In genomic region chr11:71794386-71795040, GRCh38 we compare ENCODE assay signal across 19 cellular contexts. TPM values are rescaled to one million over a fixed set of nuclear protein-coding genes. Genes with fewer than 3 reads are reported as not detected.
A peak's percentile ranks its signal among the peaks of the same experiment; 100 is the strongest.
DNase-seq lines count a peak whose midpoint lies in the region; ATAC-seq and TF ChIP-seq lines count a peak whose summit lies in the region.
"Not testable (repeated sequence)": the region's sequence is repeated elsewhere in the genome, so short reads cannot be mapped to it uniquely, and the experiment has no call there.
"Had no signal": no experiment of that assay in that cellular context is flagged by ENCODE, and none has a peak within 500 bp of the region (broad histone marks: within the 10 kb centered on the region; RNA-seq: fewer than 3 reads in every experiment).

No MANE protein-coding gene starts in this region.

- H3K27me3 Mint-ChIP-seq in chondrocyte (ENCODE audit: low read depth), result not testable (repeated sequence)

- H2AFZ ChIP-seq in ACC112 (ENCODE audit: low read length, unreplicated experiment); PC-9; osteoblast (ENCODE audit: low read length): not testable (repeated sequence)

- intact Hi-C loops in PC-9 (cut with micrococcal nuclease; ENCODE audit: unreplicated experiment), result loop anchor here (5.0 kb wide), 1 partner anchor 653 kb away; no protein-coding TSS in a partner anchor

- not testable (repeated sequence) for H3K36me3 ChIP-seq in ACC112 (ENCODE audit: insufficient read depth, low read length); PC-9 (ENCODE audit: low read depth); osteoblast (ENCODE audit: insufficient read depth, low read length)

- peak overlapping the region; percentile 55 for H3K27ac Mint-ChIP-seq in chondrocyte (ENCODE audit: unreplicated experiment)

- H3K79me2 ChIP-seq in ACC112 (ENCODE audit: control insufficient read depth, insufficient read depth, low read length, unreplicated experiment); PC-9 (ENCODE audit: low read depth); osteoblast (ENCODE audit: insufficient read depth, low read length): not testable (repeated sequence)

- peaks cover 17% of the 10 kb centered on the region for H3F3A ChIP-seq in PC-9 (ENCODE audit: insufficient read depth, low read depth)

- H3K36me3 Mint-ChIP-seq in chondrocyte (ENCODE audit: low read depth), result not testable (repeated sequence)

- DNase-seq in Daoy (ENCODE audit: low read depth), result peak; percentile 78
- DNase-seq in HS-27A (ENCODE audit: low read depth), result peak; percentile 74
- peak; percentile 88 to 90 for DNase-seq in PC-9
- peak; percentile 44 for DNase-seq in activated CD8-positive, alpha-beta memory T cell treated with anti-CD3 and anti-CD28 coated beads, Interleukin-2, amount 50 U/mL, for 48 hours
- not testable (repeated sequence) for DNase-seq in chondrocyte (ENCODE audit: low spot score)
- peak; percentile 49 to 67 for DNase-seq in foreskin keratinocyte
- peak; percentile 72 for DNase-seq in osteoblast (ENCODE audit: insufficient read length, low spot score, missing footprints)

- POLR2A ChIA-PET in PC-9 (lab: Charles Lee; ENCODE audit: unreplicated experiment), result not testable (repeated sequence)

- H3K4me2 ChIP-seq in PC-9; osteoblast (ENCODE audit: insufficient read depth, low read length): not testable (repeated sequence)

- H3K27me3 ChIP-seq in ACC112 (ENCODE audit: insufficient read depth, low read length); PC-9 (ENCODE audit: insufficient read depth, low read depth); foreskin keratinocyte; osteoblast (ENCODE audit: insufficient read depth, low read length): not testable (repeated sequence)

- not testable (repeated sequence) for H3K9me3 ChIP-seq in PC-9 (ENCODE audit: insufficient read depth, low read depth); osteoblast (ENCODE audit: low read depth, low read length)

- H3K9me3 Mint-ChIP-seq in chondrocyte (ENCODE audit: low read depth), result not testable (repeated sequence)

- not testable (repeated sequence) for ATAC-seq in foreskin keratinocyte

- H4K20me1 ChIP-seq in PC-9 (ENCODE audit: insufficient read depth); osteoblast (ENCODE audit: insufficient read depth, low read length): not testable (repeated sequence)

- H3K9me2 ChIP-seq in PC-9 (ENCODE audit: insufficient read depth), result not testable (repeated sequence)

- BruUV-seq in PC-9 (replicated peaks; lab: Mats Ljungman, UMichigan), result not testable (repeated sequence)

- not testable (repeated sequence) for H3K4me3 Mint-ChIP-seq in chondrocyte (ENCODE audit: unreplicated experiment)

- H3K4me1 ChIP-seq in ACC112 (ENCODE audit: control insufficient read depth, insufficient read depth, low read length, unreplicated experiment), result peaks cover 16% of the 10 kb centered on the region
- peaks cover 30% of the 10 kb centered on the region for H3K4me1 ChIP-seq in PC-9 (replicated peaks; ENCODE audit: insufficient read depth)
- H3K4me1 ChIP-seq in foreskin keratinocyte, result not testable (repeated sequence)
- peaks cover 11% of the 10 kb centered on the region for H3K4me1 ChIP-seq in osteoblast (ENCODE audit: insufficient read depth, low read length)

- not testable (repeated sequence) for TF ChIP-seq CTCF in PC-9 (conservative IDR thresholded peaks at IDR 0.05); chondrocyte (IDR thresholded peaks at IDR 0.05); foreskin keratinocyte (conservative IDR thresholded peaks at IDR 0.05); osteoblast (IDR thresholded peaks at IDR 0.05; ENCODE audit: extremely low read depth, low read depth, low read length)

- not testable (repeated sequence) for H3K4me3 ChIP-seq in ACC112 (ENCODE audit: low read depth, low read length); PC-9; osteoblast (ENCODE audit: insufficient read depth, low read length)

- not testable (repeated sequence) for H3K4me1 Mint-ChIP-seq in chondrocyte (ENCODE audit: low read depth)

- CTCF ChIA-PET in PC-9 (lab: Charles Lee), result not testable (repeated sequence)

- H3K27ac ChIP-seq in ACC112 (ENCODE audit: low read depth, low read length) (peak overlapping the region; percentile 70), osteoblast (ENCODE audit: low read depth, low read length) (peak overlapping the region; percentile 58)
- not testable (repeated sequence) for H3K27ac ChIP-seq in PC-9, foreskin keratinocyte

RNA-seq across cellular contexts. Expression of gene DEFB108B, which starts 38.5 kb away (rescaled TPM):
- total RNA-seq in Daoy (2014; rRNA removed; shearing (Covaris generic)), result not detected in 2 replicates
- total RNA-seq in PC-9 (2021) (not detected in 2 replicates), chondrocyte (not detected in 3 replicates), foreskin keratinocyte (not detected in 2 replicates), osteoblast (not detected in 2 replicates)
- polyA plus RNA-seq in foreskin keratinocyte, result not detected in 2 replicates
- total RNA-seq: activated CD8-positive, alpha-beta T cell treated with anti-CD3 and anti-CD28 coated beads for 36 hours; adrenal gland; dorsolateral prefrontal cortex; endothelial cell of umbilical vein; GM12878; H9; left colon; mesenteric fat pad; naive thymus-derived CD8-positive, alpha-beta T cell; ovary; right atrium auricular region had no signal
- polyA plus RNA-seq: adrenal gland; endothelial cell of umbilical vein; GM12878; naive thymus-derived CD8-positive, alpha-beta T cell; ovary had no signal
